9 cellular contexts compared by ENCODE assay signal in genomic region chr1:21292503-21292990, GRCh38. TPM values are rescaled to one million over a fixed set of nuclear protein-coding genes. Genes with fewer than 3 reads are reported as not detected.
A peak's percentile ranks its signal among the peaks of the same experiment; 100 is the strongest.
DNase-seq lines count a peak whose midpoint lies in the region; ATAC-seq and TF ChIP-seq lines count a peak whose summit lies in the region.
"Had no signal": no experiment of that assay in that cellular context is flagged by ENCODE, and none has a peak within 500 bp of the region (broad histone marks: within the 10 kb centered on the region; RNA-seq: fewer than 3 reads in every experiment).

No MANE protein-coding gene starts in this region.

- BruUV-seq in MCF 10A (replicated peaks; lab: Mats Ljungman, UMichigan) = no TSS peak

- H3K36me3 ChIP-seq in breast epithelium (no peaks in the 10 kb centered on the region), mesodermal cell (ENCODE audit: control insufficient read depth, insufficient read depth, low read length) (peaks cover 8% of the 10 kb centered on the region), upper lobe of right lung (no peaks in the 10 kb centered on the region)

- H3K4me3 ChIP-seq in breast epithelium (no peak overlapping the region), mesodermal cell (ENCODE audit: extremely low read depth, insufficient read depth, low read length, poor library complexity, severe bottlenecking) (no peak overlapping the region), upper lobe of right lung (no peak overlapping the region)

- TF ChIP-seq CTCF in breast epithelium (IDR thresholded peaks at IDR 0.05) (no peak), MCF 10A (IDR thresholded peaks at IDR 0.05; ENCODE audit: unreplicated experiment) (no peak), upper lobe of right lung (IDR thresholded peaks at IDR 0.05) (no peak), omental fat pad (IDR thresholded peaks at IDR 0.05) (no peak)

- H3K27ac ChIP-seq in breast epithelium (peak overlapping the region; percentile 72 to 80), mesodermal cell (ENCODE audit: low read depth, low read length, severe bottlenecking) (peak overlapping the region; percentile 16), upper lobe of right lung (peak overlapping the region; percentile 74)

- H3K27me3 Mint-ChIP-seq in MCF 10A (ENCODE audit: insufficient read depth, unreplicated experiment) = no peaks in the 10 kb centered on the region
- no peaks in the 10 kb centered on the region for H3K27me3 Mint-ChIP-seq in activated T-helper 17 cell treated with anti-CD3 and anti-CD28 coated beads, Interleukin-2, amount 50 U/mL, for 72 hours

- H3K36me3 Mint-ChIP-seq in MCF 10A (ENCODE audit: insufficient read depth, unreplicated experiment) = no peaks in the 10 kb centered on the region
- H3K36me3 Mint-ChIP-seq in activated T-helper 17 cell treated with anti-CD3 and anti-CD28 coated beads, Interleukin-2, amount 50 U/mL, for 72 hours (ENCODE audit: low read depth) = peaks cover 82% of the 10 kb centered on the region

- no peak for TF ChIP-seq POLR2A in breast epithelium (IDR thresholded peaks at IDR 0.05)

- intact Hi-C loops in breast epithelium (cut with DNase I; ENCODE audit: low total_unique reads) (no loop called here), MCF 10A (cut with micrococcal nuclease) (no loop called here), upper lobe of right lung (cut with DNase I) (no loop called here), head of caudate nucleus (cut with DNase I) (no loop called here)

- H3K4me3 Mint-ChIP-seq in MCF 10A (ENCODE audit: unreplicated experiment) = no peak overlapping the region
- peak overlapping the region; percentile 82 for H3K4me3 Mint-ChIP-seq in activated T-helper 17 cell treated with anti-CD3 and anti-CD28 coated beads, Interleukin-2, amount 50 U/mL, for 72 hours

- no peak for DNase-seq in breast epithelium (ENCODE audit: low spot score in 2 of 2)
- DNase-seq in MCF 10A (ENCODE audit: unreplicated experiment) = no peak
- DNase-seq in upper lobe of right lung = no peak
- no peak for DNase-seq in omental fat pad (ENCODE audit: low spot score)
- no peak for DNase-seq in activated gamma-delta T cell treated with Interleukin-2 at 50 U/mL for 16 hours
- DNase-seq in head of caudate nucleus = no peak
- DNase-seq: NCI-H187 treated with DMSO at 0.1 percent for 48 hours had no signal

- H3K4me1 ChIP-seq in breast epithelium (peaks cover 3 to 24% of the 10 kb centered on the region in 2 donors), mesodermal cell (ENCODE audit: control insufficient read depth, insufficient read depth, low read length, poor library complexity, severe bottlenecking) (peaks cover 25% of the 10 kb centered on the region), upper lobe of right lung (peaks cover 41% of the 10 kb centered on the region)

- no peak for ATAC-seq in activated T-helper 17 cell treated with anti-CD3 and anti-CD28 coated beads, Interleukin-2, amount 50 U/mL, for 72 hours (replicated peaks)
- ATAC-seq in upper lobe of right lung (no peak), omental fat pad (ENCODE audit: low FRiP score) (no peak)

- H3K27me3 ChIP-seq in breast epithelium (no peaks in the 10 kb centered on the region), upper lobe of right lung (no peaks in the 10 kb centered on the region)

- peaks cover 19% of the 10 kb centered on the region for H3K4me1 Mint-ChIP-seq in MCF 10A (ENCODE audit: insufficient read depth, unreplicated experiment)
- H3K4me1 Mint-ChIP-seq in activated T-helper 17 cell treated with anti-CD3 and anti-CD28 coated beads, Interleukin-2, amount 50 U/mL, for 72 hours = peaks cover 42% of the 10 kb centered on the region

- CTCF ChIA-PET in MCF 10A (lab: Yijun Ruan, JAX) = interaction anchor here (0.6 kb wide), 1 partner anchor 191 kb away, joined by 4 read pairs; no protein-coding TSS in a partner anchor

- H3K9me3 ChIP-seq in breast epithelium (no peaks in the 10 kb centered on the region), mesodermal cell (ENCODE audit: control insufficient read depth, low read length) (no peaks in the 10 kb centered on the region), upper lobe of right lung (no peaks in the 10 kb centered on the region)

- POLR2A ChIA-PET in MCF 10A (lab: Yijun Ruan, JAX) = interaction anchor here (0.7 to 0.8 kb wide), 2 partner anchors 12 to 31 kb away, joined by 3 to 4 read pairs; no protein-coding TSS in a partner anchor

- no peaks in the 10 kb centered on the region for H3K9me3 Mint-ChIP-seq in MCF 10A (ENCODE audit: unreplicated experiment)
- no peaks in the 10 kb centered on the region for H3K9me3 Mint-ChIP-seq in activated T-helper 17 cell treated with anti-CD3 and anti-CD28 coated beads, Interleukin-2, amount 50 U/mL, for 72 hours

- H3K27ac Mint-ChIP-seq in MCF 10A (ENCODE audit: low read depth, unreplicated experiment) = no peak overlapping the region
- H3K27ac Mint-ChIP-seq in activated T-helper 17 cell treated with anti-CD3 and anti-CD28 coated beads, Interleukin-2, amount 50 U/mL, for 72 hours = peak overlapping the region; percentile 99

- WGBS in mesodermal cell (ENCODE audit: insufficient coverage in 2 of 2), 2 experiments = 100% methylated on average over 1 to 2 of the region's 3 CpGs

RNA-seq across cellular contexts. Expression of gene ECE1, which starts 2.3 kb away (rescaled TPM):
- 100 to 1,000 TPM in 2 of 3 donors, 10 to 100 TPM in 1; 62.6 to 121 (median 112) TPM for total RNA-seq in breast epithelium
- total RNA-seq in MCF 10A (2022) = 40.0 and 46.8 TPM in 2 replicates
- total RNA-seq in activated T-helper 17 cell treated with anti-CD3 and anti-CD28 coated beads, Interleukin-2, amount 50 U/mL, for 72 hours = 100 to 1,000 TPM in 1 of 2 donors, 10 to 100 TPM in 1; 75.4 to 219 TPM
- 279 TPM for polyA plus RNA-seq in mesodermal cell (2013, experiment 1 of 2)
- polyA plus RNA-seq in mesodermal cell (2013, experiment 2 of 2) = 263 TPM
- 108 TPM for total RNA-seq in upper lobe of right lung
- total RNA-seq in omental fat pad = 100 to 1,000 TPM in 2 of 4 donors, 10 to 100 TPM in 2; 43.5 to 158 (median 114) TPM

Comparison
In these comparisons a context has a peak if more than half of its experiments do, and no peak if none do; other contexts are left out.
1. H3K27ac ChIP-seq: peak in every context shown above with its lines; median percentile 76 in breast epithelium; 74 in upper lobe of right lung; 16 in mesodermal cell.